In genomic region chr7:11576340-11576739, GRCh38 we compare ENCODE assay signal across 35 cellular contexts.
"Had no signal": no experiment of that assay in that cellular context is flagged by ENCODE, and none has a peak within 500 bp of the region (broad histone marks: within the 10 kb centered on the region; RNA-seq: fewer than 3 reads in every experiment).

No MANE protein-coding gene starts in this region.

- H3K4me3 ChIP-seq: MG63 had no signal

- H3K9ac ChIP-seq: KMS-11 had no signal

- H3K4me2 ChIP-seq: KMS-11 had no signal

- DNase-seq: Karpas-422, Kasumi-1, KG1, MG63, MM.1S, MV-4-11, NCI-H1048, NCI-H1092, NCI-H1092 treated with DMSO at 0.1 percent for 48 hours, NCI-H1105, NCI-H1105 treated with DMSO at 0.1 percent for 48 hours, NCI-H1417, NCI-H1417 treated with DMSO at 0.1 percent for 48 hours, NCI-H1436, NCI-H1436 treated with DMSO at 0.1 percent for 48 hours, NCI-H146, NCI-H1694, NCI-H1694 treated with DMSO at 0.1 percent for 48 hours, NCI-H187, NCI-H187 treated with DMSO at 0.1 percent for 48 hours, NCI-H1930, NCI-H2029, NCI-H2081, NCI-H2081 treated with DMSO at 0.1 percent for 48 hours, NCI-H2107, NCI-H2171, NCI-H2171 treated with DMSO at 0.1 percent for 48 hours, NCI-H2227 treated with DMSO at 0.1 percent for 48 hours, NCI-H226, NCI-H345, NCI-H446, NCI-H446 treated with DMSO at 0.1 percent for 48 hours, NCI-H510A, NCI-H510A treated with DMSO at 0.1 percent for 48 hours had no signal

- H3K36me3 ChIP-seq: MG63 had no signal

- H3K27ac ChIP-seq: KMS-11 had no signal

- H3K9me3 ChIP-seq: MG63 had no signal

- H3K27me3 ChIP-seq: MG63 had no signal
